In genomic region chr5:98774192-98775046, GRCh38 we compare ENCODE assay signal across 1 cellular context.
A peak's percentile ranks its signal among the peaks of the same experiment; 100 is the strongest.
TF ChIP-seq lines count a peak whose summit lies in the region.

No MANE protein-coding gene starts in this region.

TF ChIP-seq in HepG2, 621 proteins besides CTCF, POLR2A, EP300 and RAD21 (continued from another document and continues in another):
- no peak for TF ChIP-seq SNAPC4 (CRISPR knock-in tag; IDR thresholded peaks at IDR 0.05)
- TF ChIP-seq ZNF446 (CRISPR knock-in tag; IDR thresholded peaks at IDR 0.05) = no peak
- TF ChIP-seq ZSCAN31 (CRISPR knock-in tag; IDR thresholded peaks at IDR 0.05; ENCODE audit: low read depth) = no peak
- TF ChIP-seq, protein P1, sequence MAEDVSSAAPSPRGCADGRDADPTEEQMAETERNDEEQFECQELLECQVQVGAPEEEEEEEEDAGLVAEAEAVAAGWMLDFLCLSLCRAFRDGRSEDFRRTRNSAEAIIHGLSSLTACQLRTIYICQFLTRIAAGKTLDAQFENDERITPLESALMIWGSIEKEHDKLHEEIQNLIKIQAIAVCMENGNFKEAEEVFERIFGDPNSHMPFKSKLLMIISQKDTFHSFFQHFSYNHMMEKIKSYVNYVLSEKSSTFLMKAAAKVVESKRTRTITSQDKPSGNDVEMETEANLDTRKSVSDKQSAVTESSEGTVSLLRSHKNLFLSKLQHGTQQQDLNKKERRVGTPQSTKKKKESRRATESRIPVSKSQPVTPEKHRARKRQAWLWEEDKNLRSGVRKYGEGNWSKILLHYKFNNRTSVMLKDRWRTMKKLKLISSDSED (CRISPR knock-in tag; IDR thresholded peaks at IDR 0.05) = no peak
- TF ChIP-seq POLR2AphosphoS2 (IDR thresholded peaks at IDR 0.05; ENCODE audit: low read depth, low read length) = no peak
- TF ChIP-seq TOPORS (CRISPR knock-in tag; IDR thresholded peaks at IDR 0.05) = no peak
- TF ChIP-seq ZNF207 (IDR thresholded peaks at IDR 0.05; ENCODE audit: borderline replicate concordance) = no peak
- no peak for TF ChIP-seq ZNF788 (CRISPR knock-in tag; IDR thresholded peaks at IDR 0.05; ENCODE audit: borderline replicate concordance)
- no peak for TF ChIP-seq ZBTB42 (CRISPR knock-in tag; IDR thresholded peaks at IDR 0.05)
- no peak for TF ChIP-seq CREBL2 (CRISPR knock-in tag; IDR thresholded peaks at IDR 0.05; ENCODE audit: borderline replicate concordance)
- TF ChIP-seq AKAP8 (CRISPR knock-in tag; IDR thresholded peaks at IDR 0.05) = no peak
- TF ChIP-seq, protein P2, sequence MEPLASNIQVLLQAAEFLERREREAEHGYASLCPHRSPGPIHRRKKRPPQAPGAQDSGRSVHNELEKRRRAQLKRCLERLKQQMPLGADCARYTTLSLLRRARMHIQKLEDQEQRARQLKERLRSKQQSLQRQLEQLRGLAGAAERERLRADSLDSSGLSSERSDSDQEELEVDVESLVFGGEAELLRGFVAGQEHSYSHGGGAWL (CRISPR knock-in tag; IDR thresholded peaks at IDR 0.05) = no peak
- TF ChIP-seq MED13 (CRISPR knock-in tag; IDR thresholded peaks at IDR 0.05) = 0 out of 2 replicates have a peak, but pooled peaks have one; percentile 11
- no peak for TF ChIP-seq SMYD3 (CRISPR knock-in tag; IDR thresholded peaks at IDR 0.05)
- TF ChIP-seq E2F2 (CRISPR knock-in tag; IDR thresholded peaks at IDR 0.05; ENCODE audit: borderline replicate concordance) = 0 out of 2 replicates have a peak, but pooled peaks have one; percentile 14
- TF ChIP-seq SPEN (CRISPR knock-in tag; IDR thresholded peaks at IDR 0.05; ENCODE audit: low read depth) = no peak
- no peak for TF ChIP-seq ZBTB43 (CRISPR knock-in tag; conservative IDR thresholded peaks at IDR 0.05)
- no peak for TF ChIP-seq ZIK1 (CRISPR knock-in tag; IDR thresholded peaks at IDR 0.05; ENCODE audit: borderline replicate concordance, low read depth)
- TF ChIP-seq SMAD9 (CRISPR knock-in tag; IDR thresholded peaks at IDR 0.05) = 0 out of 2 replicates have a peak, but pooled peaks have one; percentile 46
- peak; percentile 10; the same call in 1 of the 2 replicates for TF ChIP-seq TBX2 (CRISPR knock-in tag; IDR thresholded peaks at IDR 0.05; ENCODE audit: borderline replicate concordance)
- TF ChIP-seq, protein P3, sequence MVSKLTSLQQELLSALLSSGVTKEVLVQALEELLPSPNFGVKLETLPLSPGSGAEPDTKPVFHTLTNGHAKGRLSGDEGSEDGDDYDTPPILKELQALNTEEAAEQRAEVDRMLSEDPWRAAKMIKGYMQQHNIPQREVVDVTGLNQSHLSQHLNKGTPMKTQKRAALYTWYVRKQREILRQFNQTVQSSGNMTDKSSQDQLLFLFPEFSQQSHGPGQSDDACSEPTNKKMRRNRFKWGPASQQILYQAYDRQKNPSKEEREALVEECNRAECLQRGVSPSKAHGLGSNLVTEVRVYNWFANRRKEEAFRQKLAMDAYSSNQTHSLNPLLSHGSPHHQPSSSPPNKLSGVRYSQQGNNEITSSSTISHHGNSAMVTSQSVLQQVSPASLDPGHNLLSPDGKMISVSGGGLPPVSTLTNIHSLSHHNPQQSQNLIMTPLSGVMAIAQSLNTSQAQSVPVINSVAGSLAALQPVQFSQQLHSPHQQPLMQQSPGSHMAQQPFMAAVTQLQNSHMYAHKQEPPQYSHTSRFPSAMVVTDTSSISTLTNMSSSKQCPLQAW (CRISPR knock-in tag; IDR thresholded peaks at IDR 0.05) = 0 out of 2 replicates have a peak, but pooled peaks have one; percentile 56
- TF ChIP-seq STAT5B (CRISPR knock-in tag; IDR thresholded peaks at IDR 0.05) = no peak
- no peak for TF ChIP-seq SSRP1 (CRISPR knock-in tag; IDR thresholded peaks at IDR 0.05)
- TF ChIP-seq, protein P4, sequence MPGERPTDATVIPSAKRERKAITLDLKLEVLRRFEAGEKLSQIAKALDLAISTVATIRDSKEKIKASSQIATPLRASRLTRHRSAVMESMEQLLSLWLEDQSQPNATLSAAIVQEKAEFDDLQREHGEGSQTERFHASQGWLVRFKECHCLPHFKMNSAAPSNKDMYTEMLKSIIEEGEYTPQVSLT (CRISPR knock-in tag; IDR thresholded peaks at IDR 0.05; ENCODE audit: borderline replicate concordance, low read depth) = no peak
- TF ChIP-seq SRSF1 (optimal IDR thresholded peaks at IDR 0.05; ENCODE audit: low read depth, low read length) = peak; percentile 64
- no peak for TF ChIP-seq ZNF781 (CRISPR knock-in tag; IDR thresholded peaks at IDR 0.05; ENCODE audit: borderline replicate concordance, not compliant biosample characterization)
- no peak for TF ChIP-seq ZNF331 (CRISPR knock-in tag; IDR thresholded peaks at IDR 0.05)
- no peak for TF ChIP-seq ZNF841 (CRISPR knock-in tag; IDR thresholded peaks at IDR 0.05; ENCODE audit: borderline replicate concordance)
- TF ChIP-seq REXO4 (CRISPR knock-in tag; IDR thresholded peaks at IDR 0.05; ENCODE audit: borderline replicate concordance) = no peak
- TF ChIP-seq, protein P5, sequence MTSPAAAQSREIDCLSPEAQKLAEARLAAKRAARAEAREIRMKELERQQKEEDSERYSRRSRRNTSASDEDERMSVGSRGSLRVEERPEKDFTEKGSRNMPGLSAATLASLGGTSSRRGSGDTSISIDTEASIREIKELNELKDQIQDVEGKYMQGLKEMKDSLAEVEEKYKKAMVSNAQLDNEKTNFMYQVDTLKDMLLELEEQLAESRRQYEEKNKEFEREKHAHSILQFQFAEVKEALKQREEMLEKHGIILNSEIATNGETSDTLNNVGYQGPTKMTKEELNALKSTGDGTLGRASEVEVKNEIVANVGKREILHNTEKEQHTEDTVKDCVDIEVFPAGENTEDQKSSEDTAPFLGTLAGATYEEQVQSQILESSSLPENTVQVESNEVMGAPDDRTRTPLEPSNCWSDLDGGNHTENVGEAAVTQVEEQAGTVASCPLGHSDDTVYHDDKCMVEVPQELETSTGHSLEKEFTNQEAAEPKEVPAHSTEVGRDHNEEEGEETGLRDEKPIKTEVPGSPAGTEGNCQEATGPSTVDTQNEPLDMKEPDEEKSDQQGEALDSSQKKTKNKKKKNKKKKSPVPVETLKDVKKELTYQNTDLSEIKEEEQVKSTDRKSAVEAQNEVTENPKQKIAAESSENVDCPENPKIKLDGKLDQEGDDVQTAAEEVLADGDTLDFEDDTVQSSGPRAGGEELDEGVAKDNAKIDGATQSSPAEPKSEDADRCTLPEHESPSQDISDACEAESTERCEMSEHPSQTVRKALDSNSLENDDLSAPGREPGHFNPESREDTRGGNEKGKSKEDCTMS (CRISPR knock-in tag; conservative IDR thresholded peaks at IDR 0.05) = no peak
- TF ChIP-seq ATF3 (CRISPR knock-in tag; IDR thresholded peaks at IDR 0.05) = no peak
- TF ChIP-seq ZNF30 (CRISPR knock-in tag; IDR thresholded peaks at IDR 0.05) = no peak
- no peak for TF ChIP-seq SALL2 (CRISPR knock-in tag; IDR thresholded peaks at IDR 0.05)
- TF ChIP-seq TCF7 (IDR thresholded peaks at IDR 0.05; ENCODE audit: low read depth) = no peak
- no peak for TF ChIP-seq SMARCE1 (IDR thresholded peaks at IDR 0.05; ENCODE audit: borderline replicate concordance)
- TF ChIP-seq ZNF724P (CRISPR knock-in tag; IDR thresholded peaks at IDR 0.05; ENCODE audit: borderline replicate concordance) = no peak
- no peak for TF ChIP-seq GPN1 (CRISPR knock-in tag; IDR thresholded peaks at IDR 0.05; ENCODE audit: borderline replicate concordance)
- TF ChIP-seq, protein P6, sequence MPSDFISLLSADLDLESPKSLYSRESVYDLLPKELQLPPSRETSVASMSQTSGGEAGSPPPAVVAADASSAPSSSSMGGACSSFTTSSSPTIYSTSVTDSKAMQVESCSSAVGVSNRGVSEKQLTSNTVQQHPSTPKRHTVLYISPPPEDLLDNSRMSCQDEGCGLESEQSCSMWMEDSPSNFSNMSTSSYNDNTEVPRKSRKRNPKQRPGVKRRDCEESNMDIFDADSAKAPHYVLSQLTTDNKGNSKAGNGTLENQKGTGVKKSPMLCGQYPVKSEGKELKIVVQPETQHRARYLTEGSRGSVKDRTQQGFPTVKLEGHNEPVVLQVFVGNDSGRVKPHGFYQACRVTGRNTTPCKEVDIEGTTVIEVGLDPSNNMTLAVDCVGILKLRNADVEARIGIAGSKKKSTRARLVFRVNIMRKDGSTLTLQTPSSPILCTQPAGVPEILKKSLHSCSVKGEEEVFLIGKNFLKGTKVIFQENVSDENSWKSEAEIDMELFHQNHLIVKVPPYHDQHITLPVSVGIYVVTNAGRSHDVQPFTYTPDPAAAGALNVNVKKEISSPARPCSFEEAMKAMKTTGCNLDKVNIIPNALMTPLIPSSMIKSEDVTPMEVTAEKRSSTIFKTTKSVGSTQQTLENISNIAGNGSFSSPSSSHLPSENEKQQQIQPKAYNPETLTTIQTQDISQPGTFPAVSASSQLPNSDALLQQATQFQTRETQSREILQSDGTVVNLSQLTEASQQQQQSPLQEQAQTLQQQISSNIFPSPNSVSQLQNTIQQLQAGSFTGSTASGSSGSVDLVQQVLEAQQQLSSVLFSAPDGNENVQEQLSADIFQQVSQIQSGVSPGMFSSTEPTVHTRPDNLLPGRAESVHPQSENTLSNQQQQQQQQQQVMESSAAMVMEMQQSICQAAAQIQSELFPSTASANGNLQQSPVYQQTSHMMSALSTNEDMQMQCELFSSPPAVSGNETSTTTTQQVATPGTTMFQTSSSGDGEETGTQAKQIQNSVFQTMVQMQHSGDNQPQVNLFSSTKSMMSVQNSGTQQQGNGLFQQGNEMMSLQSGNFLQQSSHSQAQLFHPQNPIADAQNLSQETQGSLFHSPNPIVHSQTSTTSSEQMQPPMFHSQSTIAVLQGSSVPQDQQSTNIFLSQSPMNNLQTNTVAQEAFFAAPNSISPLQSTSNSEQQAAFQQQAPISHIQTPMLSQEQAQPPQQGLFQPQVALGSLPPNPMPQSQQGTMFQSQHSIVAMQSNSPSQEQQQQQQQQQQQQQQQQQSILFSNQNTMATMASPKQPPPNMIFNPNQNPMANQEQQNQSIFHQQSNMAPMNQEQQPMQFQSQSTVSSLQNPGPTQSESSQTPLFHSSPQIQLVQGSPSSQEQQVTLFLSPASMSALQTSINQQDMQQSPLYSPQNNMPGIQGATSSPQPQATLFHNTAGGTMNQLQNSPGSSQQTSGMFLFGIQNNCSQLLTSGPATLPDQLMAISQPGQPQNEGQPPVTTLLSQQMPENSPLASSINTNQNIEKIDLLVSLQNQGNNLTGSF (CRISPR knock-in tag; IDR thresholded peaks at IDR 0.05) = no peak
- TF ChIP-seq TBL1XR1 (IDR thresholded peaks at IDR 0.05; ENCODE audit: borderline replicate concordance, low read length, partially characterized antibody) = no peak
